Comparison of ENCODE assay signal across 17 cellular contexts in genomic region chr16:50316848-50317630, GRCh38. TPM values are rescaled to one million over a fixed set of nuclear protein-coding genes. Genes with fewer than 3 reads are reported as not detected.
DNase-seq lines count a peak whose midpoint lies in the region; ATAC-seq and TF ChIP-seq lines count a peak whose summit lies in the region.
"Had no signal": no experiment of that assay in that cellular context is flagged by ENCODE, and none has a peak within 500 bp of the region (broad histone marks: within the 10 kb centered on the region; RNA-seq: fewer than 3 reads in every experiment).

No MANE protein-coding gene starts in this region.

- DNase-seq in Right ventricle myocardium inferior (ENCODE audit: missing footprints), result peak; percentile 31
- DNase-seq in heart right ventricle, result no peak
- no peak for DNase-seq in activated CD8-positive, alpha-beta T cell treated with anti-CD3 and anti-CD28 coated beads for 36 hours
- DNase-seq in lower lobe of right lung, result no peak
- no peak for DNase-seq in SHP77 (lab: John Stamatoyannopoulos, UW)
- DNase-seq in OCI-M1 (lab: John Stamatoyannopoulos, UW), result no peak
- DNase-seq: activated CD4-positive, CD25-positive, alpha-beta regulatory T cell treated with anti-CD3 and anti-CD28 coated beads, Interleukin-2, amount 50 U/mL, for 72 hours; activated naive CD8-positive, alpha-beta T cell treated with anti-CD3 and anti-CD28 coated beads, Interleukin-2, amount 50 U/mL, for 24 hours; effector memory CD8-positive, alpha-beta T cell; NCI-H1694; NCI-H446 treated with DMSO at 0.1 percent for 48 hours; SIG-M5 had no signal

- WGBS in heart right ventricle, 2 donors, result 86 to 91% methylated on average over 10 of the region's 10 CpGs

- H3K36me3 ChIP-seq in heart right ventricle (peaks cover 0 to 100% (median 60%) of the 10 kb centered on the region in 9 donors), lower lobe of right lung (peaks cover 100% of the 10 kb centered on the region)

- no peaks in the 10 kb centered on the region for H3K9me3 Mint-ChIP-seq in activated CD8-positive, alpha-beta T cell treated with anti-CD3 and anti-CD28 coated beads for 36 hours
- H3K9me3 Mint-ChIP-seq in stimulated activated memory B cell treated with anti-CD40 and anti-IgM and Interleukin-4, amounts not matched to agents 10 μg/mL and 1 μg/mL and 100 μg/mL, for 72 hours, result no peaks in the 10 kb centered on the region
- H3K9me3 Mint-ChIP-seq: activated naive CD8-positive, alpha-beta T cell treated with anti-CD3 and anti-CD28 coated beads, Interleukin-2, amount 50 U/mL, for 24 hours; effector memory CD8-positive, alpha-beta T cell; neural progenitor cell; T-helper 2 cell treated with Interferon-gamma antibody and Interleukin-4, amounts not matched to agents 5 μg/mL and 100 μg/mL, for 36 hours had no signal

- no peak overlapping the region for H3K4me3 Mint-ChIP-seq in activated CD8-positive, alpha-beta T cell treated with anti-CD3 and anti-CD28 coated beads for 36 hours
- no peak overlapping the region for H3K4me3 Mint-ChIP-seq in stimulated activated memory B cell treated with anti-CD40 and anti-IgM and Interleukin-4, amounts not matched to agents 10 μg/mL and 1 μg/mL and 100 μg/mL, for 72 hours
- H3K4me3 Mint-ChIP-seq: activated naive CD8-positive, alpha-beta T cell treated with anti-CD3 and anti-CD28 coated beads, Interleukin-2, amount 50 U/mL, for 24 hours; effector memory CD8-positive, alpha-beta T cell; neural progenitor cell; T-helper 2 cell treated with Interferon-gamma antibody and Interleukin-4, amounts not matched to agents 5 μg/mL and 100 μg/mL, for 36 hours had no signal

- no peak overlapping the region for H3K27ac ChIP-seq in heart right ventricle
- no peak overlapping the region for H3K27ac ChIP-seq in lower lobe of right lung
- H3K27ac ChIP-seq: neural progenitor cell had no signal

- H3K27me3 Mint-ChIP-seq in activated CD8-positive, alpha-beta T cell treated with anti-CD3 and anti-CD28 coated beads for 36 hours, result no peaks in the 10 kb centered on the region
- H3K27me3 Mint-ChIP-seq in stimulated activated memory B cell treated with anti-CD40 and anti-IgM and Interleukin-4, amounts not matched to agents 10 μg/mL and 1 μg/mL and 100 μg/mL, for 72 hours, result no peaks in the 10 kb centered on the region
- H3K27me3 Mint-ChIP-seq: activated naive CD8-positive, alpha-beta T cell treated with anti-CD3 and anti-CD28 coated beads, Interleukin-2, amount 50 U/mL, for 24 hours; effector memory CD8-positive, alpha-beta T cell had no signal

- no peaks in the 10 kb centered on the region for H3K27me3 ChIP-seq in heart right ventricle
- H3K27me3 ChIP-seq in lower lobe of right lung (ENCODE audit: low read depth), result no peaks in the 10 kb centered on the region
- H3K27me3 ChIP-seq: neural progenitor cell had no signal

- peaks cover 56% of the 10 kb centered on the region for H3K36me3 Mint-ChIP-seq in activated CD8-positive, alpha-beta T cell treated with anti-CD3 and anti-CD28 coated beads for 36 hours (ENCODE audit: low read depth)
- peaks cover 54% of the 10 kb centered on the region for H3K36me3 Mint-ChIP-seq in stimulated activated memory B cell treated with anti-CD40 and anti-IgM and Interleukin-4, amounts not matched to agents 10 μg/mL and 1 μg/mL and 100 μg/mL, for 72 hours

- no peak for ATAC-seq in Right ventricle myocardium inferior
- ATAC-seq in heart right ventricle, result no peak
- no peak for ATAC-seq in activated CD8-positive, alpha-beta T cell treated with anti-CD3 and anti-CD28 coated beads for 36 hours
- ATAC-seq in lower lobe of right lung, result peak; percentile 50 to 56
- ATAC-seq in stimulated activated memory B cell treated with anti-CD40 and anti-IgM and Interleukin-4, amounts not matched to agents 10 μg/mL and 1 μg/mL and 100 μg/mL, for 72 hours, result no peak
- no peak for ATAC-seq in HG03354 (IDR thresholded peaks at IDR 0.05; ENCODE audit: poor library complexity, severe bottlenecking, unreplicated experiment)
- ATAC-seq: activated naive CD8-positive, alpha-beta T cell treated with anti-CD3 and anti-CD28 coated beads, Interleukin-2, amount 50 U/mL, for 24 hours; effector memory CD8-positive, alpha-beta T cell; sciatic nerve had no signal

- no peaks in the 10 kb centered on the region for H3K9me3 ChIP-seq in heart right ventricle
- H3K9me3 ChIP-seq in lower lobe of right lung, result no peaks in the 10 kb centered on the region

- H3K27ac Mint-ChIP-seq in activated CD8-positive, alpha-beta T cell treated with anti-CD3 and anti-CD28 coated beads for 36 hours, result peak overlapping the region; percentile 54
- peak overlapping the region; percentile 85 for H3K27ac Mint-ChIP-seq in stimulated activated memory B cell treated with anti-CD40 and anti-IgM and Interleukin-4, amounts not matched to agents 10 μg/mL and 1 μg/mL and 100 μg/mL, for 72 hours
- H3K27ac Mint-ChIP-seq: neural progenitor cell had no signal

- H3K4me1 ChIP-seq in heart right ventricle, result peaks cover 0 to 17% (median 0%) of the 10 kb centered on the region in 9 donors
- no peaks in the 10 kb centered on the region for H3K4me1 ChIP-seq in lower lobe of right lung
- H3K4me1 ChIP-seq: neural progenitor cell had no signal

- TF ChIP-seq CTCF in heart right ventricle (IDR thresholded peaks at IDR 0.05) (no peak), lower lobe of right lung (IDR thresholded peaks at IDR 0.05) (no peak)
- no peak for TF ChIP-seq CTCF in activated CD8-positive, alpha-beta T cell treated with anti-CD3 and anti-CD28 coated beads for 36 hours (IDR thresholded peaks at IDR 0.05)

- POLR2A ChIA-PET in activated CD8-positive, alpha-beta T cell treated with anti-CD3 and anti-CD28 coated beads for 36 hours (lab: Charles Lee), result no interaction called here

- peaks cover 25% of the 10 kb centered on the region for H3K4me1 Mint-ChIP-seq in activated CD8-positive, alpha-beta T cell treated with anti-CD3 and anti-CD28 coated beads for 36 hours (ENCODE audit: low read depth)
- peaks cover 9% of the 10 kb centered on the region for H3K4me1 Mint-ChIP-seq in stimulated activated memory B cell treated with anti-CD40 and anti-IgM and Interleukin-4, amounts not matched to agents 10 μg/mL and 1 μg/mL and 100 μg/mL, for 72 hours
- H3K4me1 Mint-ChIP-seq: neural progenitor cell had no signal

- intact Hi-C loops in Right ventricle myocardium inferior (cut with DNase I) (no loop called here), heart right ventricle (cut with DNase I) (no loop called here), lower lobe of right lung (cut with DNase I) (no loop called here)
- intact Hi-C loops in activated CD8-positive, alpha-beta T cell treated with anti-CD3 and anti-CD28 coated beads for 36 hours (cut with micrococcal nuclease), result no loop called here

- H3K4me3 ChIP-seq in heart right ventricle, result no peak overlapping the region
- H3K4me3 ChIP-seq in lower lobe of right lung, result no peak overlapping the region
- H3K4me3 ChIP-seq: neural progenitor cell had no signal

- CTCF ChIA-PET in activated CD8-positive, alpha-beta T cell treated with anti-CD3 and anti-CD28 coated beads for 36 hours (lab: Charles Lee), result interaction anchor here (4.2 kb wide), 1 partner anchor 39 kb away, joined by 20 read pairs; no protein-coding TSS in a partner anchor

RNA-seq across cellular contexts. Expression of gene ADCY7, which starts 50.7 kb away (rescaled TPM):
- total RNA-seq in Right ventricle myocardium inferior (11.7 TPM), heart right ventricle (10 to 100 TPM in 2 of 10 donors, 1 to 10 TPM in 8; 2.2 to 25.5 (median 4.7) TPM), lower lobe of right lung (115 TPM)
- 1 to 10 TPM; 2.4 to 5.0 TPM for polyA plus RNA-seq in heart right ventricle
- total RNA-seq in activated CD8-positive, alpha-beta T cell treated with anti-CD3 and anti-CD28 coated beads for 36 hours, result 10 to 100 TPM; 89.9 to 92.1 TPM

RNA-seq across cellular contexts. Expression of gene BRD7, which starts 51.7 kb away (rescaled TPM):
- total RNA-seq in Right ventricle myocardium inferior, result 46.6 TPM
- 10 to 100 TPM; 35.3 to 50.9 (median 43.6) TPM for total RNA-seq in heart right ventricle
- polyA plus RNA-seq in heart right ventricle, result 10 to 100 TPM; 31.4 to 36.9 TPM
- total RNA-seq in activated CD8-positive, alpha-beta T cell treated with anti-CD3 and anti-CD28 coated beads for 36 hours, result 10 to 100 TPM; 76.2 to 93.4 TPM
- total RNA-seq in lower lobe of right lung, result 76.3 TPM

Comparison
In these comparisons a context has a peak if more than half of its experiments do, and no peak if none do; other contexts are left out.
1. ATAC-seq: peak in lower lobe of right lung (2 of 2); none in Right ventricle myocardium inferior (single experiment), heart right ventricle (0 of 8), activated CD8-positive, alpha-beta T cell treated with anti-CD3 and anti-CD28 coated beads for 36 hours (single experiment), stimulated activated memory B cell treated with anti-CD40 and anti-IgM and Interleukin-4, amounts not matched to agents 10 μg/mL and 1 μg/mL and 100 μg/mL, for 72 hours (single experiment) and HG03354 (single experiment).